In genomic region chr19:54011507-54012211, GRCh38 we compare ENCODE assay signal across 18 cellular contexts. TPM values are rescaled to one million over a fixed set of nuclear protein-coding genes. Genes with fewer than 3 reads are reported as not detected.
DNase-seq lines count a peak whose midpoint lies in the region; ATAC-seq and TF ChIP-seq lines count a peak whose summit lies in the region.
"Had no signal": no experiment of that assay in that cellular context is flagged by ENCODE, and none has a peak within 500 bp of the region (broad histone marks: within the 10 kb centered on the region; RNA-seq: fewer than 3 reads in every experiment).

No MANE protein-coding gene starts in this region.

- peaks cover 13% of the 10 kb centered on the region for H3K27me3 Mint-ChIP-seq in GM23338 (ENCODE audit: insufficient read depth, low read depth, poor library complexity)

- H2AFZ ChIP-seq in GM23338 (peak overlapping the region; percentile 89), SK-N-SH (ENCODE audit: low read depth) (peak overlapping the region; percentile 70; the same call in 1 of the 2 replicates), mesenchymal stem cell (ENCODE audit: low read depth, low read length) (no peak overlapping the region)

- no peak overlapping the region for H2BK12ac ChIP-seq in mesenchymal stem cell (ENCODE audit: low read length in 2 of 2)

- POLR2A ChIA-PET in SK-N-SH (lab: Yijun Ruan, JAX): interaction anchor here (0.6 kb wide), 1 partner anchor 427 kb away, joined by 4 read pairs; no protein-coding TSS in a partner anchor
- POLR2A ChIA-PET in GM10248 (lab: Yijun Ruan, JAX): no interaction called here

- no peak overlapping the region for H3K23ac ChIP-seq in mesenchymal stem cell (ENCODE audit: low read length in 2 of 2)

- H3K9me2 ChIP-seq in GM23338 (ENCODE audit: insufficient read depth) (no peaks in the 10 kb centered on the region), SK-N-SH (no peaks in the 10 kb centered on the region)

- TF ChIP-seq EP300 in SK-N-SH (IDR thresholded peaks at IDR 0.05; ENCODE audit: borderline replicate concordance in 1 of 2, low read depth in 1 of 2, low read length in 1 of 2): no peak

- no peak for TF ChIP-seq POLR2A in gastrocnemius medialis (IDR thresholded peaks at IDR 0.05)

- no peaks in the 10 kb centered on the region for H3K36me3 ChIP-seq in GM23338 (ENCODE audit: insufficient read depth)
- H3K36me3 ChIP-seq in SK-N-SH (replicated peaks in 1 of 2; ENCODE audit: control insufficient read depth in 1 of 2, insufficient read depth in 2 of 2, low read length in 1 of 2): no peaks in the 10 kb centered on the region
- H3K36me3 ChIP-seq in iPS-18a (ENCODE audit: control insufficient read depth, low read depth, low read length): no peaks in the 10 kb centered on the region
- no peaks in the 10 kb centered on the region for H3K36me3 ChIP-seq in mesenchymal stem cell (ENCODE audit: control insufficient read depth in 1 of 2, insufficient read depth in 2 of 2, low read depth in 1 of 2, low read length in 2 of 2)
- no peaks in the 10 kb centered on the region for H3K36me3 ChIP-seq in gastrocnemius medialis

- peak overlapping the region; percentile 52 for H2BK15ac ChIP-seq in mesenchymal stem cell (ENCODE audit: low read depth, poor library complexity, severe bottlenecking)

- peak overlapping the region; percentile 54 for H3K4me3 Mint-ChIP-seq in GM23338
- H3K4me3 Mint-ChIP-seq: HFFc6 had no signal

- no peaks in the 10 kb centered on the region; the same call in 2 of the 3 replicates for H3K9me3 Mint-ChIP-seq in GM23338
- H3K9me3 Mint-ChIP-seq: HFFc6 had no signal

- H3K4me3 ChIP-seq in GM23338 (peak overlapping the region; percentile 39), SK-N-SH (ENCODE audit: low read depth in 2 of 2, low read length in 1 of 2) (no peak overlapping the region), iPS-18a (ENCODE audit: low read length) (no peak overlapping the region), mesenchymal stem cell (ENCODE audit: insufficient read depth in 1 of 2, low read depth in 1 of 2, low read length in 2 of 2) (no peak overlapping the region), gastrocnemius medialis (no peak overlapping the region)

- no peak overlapping the region for H3K4ac ChIP-seq in mesenchymal stem cell (ENCODE audit: low read depth in 1 of 2, low read length in 2 of 2)

- H3K4me2 ChIP-seq in GM23338 (peak overlapping the region; percentile 74), SK-N-SH (no peak overlapping the region), mesenchymal stem cell (ENCODE audit: low read length, poor library complexity, severe bottlenecking) (no peak overlapping the region)

- no peak overlapping the region for H3K18ac ChIP-seq in mesenchymal stem cell (ENCODE audit: low read depth in 1 of 2, low read length in 2 of 2)

- intact Hi-C loops in gastrocnemius medialis (cut with DNase I; ENCODE audit: low total_unique reads): no loop called here

- in situ Hi-C loops in gastrocnemius medialis (cut with MboI; ENCODE audit: low sequenced_read_pairs in 4 of 4): no loop called here

- peak; percentile 96 for ATAC-seq in GM23338
- ATAC-seq in gastrocnemius medialis: no peak

- no peak overlapping the region for H4K8ac ChIP-seq in mesenchymal stem cell (ENCODE audit: low read length)

- H2AK5ac ChIP-seq in mesenchymal stem cell (ENCODE audit: low read length, severe bottlenecking): no peak overlapping the region

- H3K79me2 ChIP-seq in GM23338 (replicated peaks; ENCODE audit: insufficient read depth) (no peaks in the 10 kb centered on the region), SK-N-SH (ENCODE audit: insufficient read depth) (no peaks in the 10 kb centered on the region)

- H3K27ac ChIP-seq in GM23338 (ENCODE audit: low read depth): peak overlapping the region; percentile 89
- H3K27ac ChIP-seq in SK-N-SH (ENCODE audit: low read depth in 2 of 2, low read length in 1 of 2): no peak overlapping the region
- no peak overlapping the region for H3K27ac ChIP-seq in iPS-18a (ENCODE audit: low read length)
- H3K27ac ChIP-seq in mesenchymal stem cell (ENCODE audit: low read length, poor library complexity, severe bottlenecking): no peak overlapping the region
- no peak overlapping the region for H3K27ac ChIP-seq in gastrocnemius medialis
- H3K27ac ChIP-seq: C4-2B had no signal

- H3K9ac ChIP-seq in SK-N-SH: no peak overlapping the region
- peak overlapping the region; percentile 32 for H3K9ac ChIP-seq in iPS-18a (ENCODE audit: low read length)
- no peak overlapping the region for H3K9ac ChIP-seq in mesenchymal stem cell (ENCODE audit: low read length)

- no peaks in the 10 kb centered on the region for H3K79me1 ChIP-seq in mesenchymal stem cell (replicated peaks; ENCODE audit: low read length, poor library complexity, severe bottlenecking)

- WGBS in SK-N-SH (ENCODE audit: low lambda C conversion rate): 41% methylated on average over 28 of the region's 36 CpGs
- WGBS in mesenchymal stem cell: 60% methylated on average over 35 of the region's 36 CpGs

- CTCF ChIA-PET in SK-N-SH (lab: Yijun Ruan, JAX): interaction anchor here (1.0 to 1.6 kb wide), 4 partner anchors 99 to 219 kb away, joined by 3 to 4 read pairs (median 3); no protein-coding TSS in a partner anchor
- CTCF ChIA-PET in GM10248 (lab: Yijun Ruan, JAX): interaction anchor here (1.5 kb wide), 1 partner anchor 13 kb away, joined by 5 read pairs; no protein-coding TSS in a partner anchor

- H3F3A ChIP-seq in GM23338 (replicated peaks; ENCODE audit: low read depth) (peaks cover 13% of the 10 kb centered on the region; the same call in 1 of the 2 replicates), SK-N-SH (replicated peaks; ENCODE audit: insufficient read depth) (peaks cover 27% of the 10 kb centered on the region)

- H4K20me1 ChIP-seq in GM23338 (replicated peaks; ENCODE audit: insufficient read depth) (no peaks in the 10 kb centered on the region), SK-N-SH (ENCODE audit: insufficient read depth) (no peaks in the 10 kb centered on the region)

- TF ChIP-seq RAD21 in SK-N-SH (IDR thresholded peaks at IDR 0.05; ENCODE audit: low read length): no peak

- no peak overlapping the region for H2BK5ac ChIP-seq in mesenchymal stem cell (ENCODE audit: low read depth, low read length, poor library complexity, severe bottlenecking)

- H3K4me1 ChIP-seq in GM23338 (ENCODE audit: insufficient read depth) (peaks cover 12% of the 10 kb centered on the region), SK-N-SH (ENCODE audit: control insufficient read depth in 1 of 2, insufficient read depth in 2 of 2, low read depth in 1 of 2, low read length in 1 of 2) (no peaks in the 10 kb centered on the region), iPS-18a (ENCODE audit: control insufficient read depth, low read depth, low read length) (peaks cover 6% of the 10 kb centered on the region), mesenchymal stem cell (ENCODE audit: control insufficient read depth, insufficient read depth, low read depth, low read length) (no peaks in the 10 kb centered on the region), gastrocnemius medialis (peaks cover 4 to 9% of the 10 kb centered on the region in 2 donors)

- no peaks in the 10 kb centered on the region for H3K36me3 Mint-ChIP-seq in GM23338 (ENCODE audit: low read depth)

- H3K9me3 ChIP-seq in SK-N-SH (no peaks in the 10 kb centered on the region), iPS-18a (ENCODE audit: control insufficient read depth, low read depth, low read length) (no peaks in the 10 kb centered on the region), mesenchymal stem cell (ENCODE audit: control insufficient read depth, low read length) (no peaks in the 10 kb centered on the region), gastrocnemius medialis (no peaks in the 10 kb centered on the region)

- H2BK120ac ChIP-seq in mesenchymal stem cell (ENCODE audit: low read depth, low read length): no peak overlapping the region

- peak overlapping the region; percentile 80 for H3K27ac Mint-ChIP-seq in GM23338
- H3K27ac Mint-ChIP-seq: HFFc6 had no signal

- peaks cover 24% of the 10 kb centered on the region for H3K4me1 Mint-ChIP-seq in GM23338

- H4K91ac ChIP-seq in mesenchymal stem cell (ENCODE audit: low read length): no peak overlapping the region

- no peak for TF ChIP-seq CTCF in GM23338 (conservative IDR thresholded peaks at IDR 0.05; ENCODE audit: low read depth in 2 of 2)
- TF ChIP-seq CTCF in SK-N-SH (IDR thresholded peaks at IDR 0.05): no peak
- no peak for TF ChIP-seq CTCF in gastrocnemius medialis (IDR thresholded peaks at IDR 0.05 in 4 of 5, conservative IDR thresholded peaks at IDR 0.05 in 1 of 5)
- no peak for TF ChIP-seq CTCF in GM10248 (IDR thresholded peaks at IDR 0.05; ENCODE audit: control extremely low read depth, extremely low read depth, low read depth, missing control alignments)

- DNase-seq in GM23338 (ENCODE audit: low spot score): peak; percentile 76
- no peak for DNase-seq in SK-N-SH
- DNase-seq in mesenchymal stem cell: no peak
- no peak for DNase-seq in GM19240 (ENCODE audit: insufficient read length, low spot score)
- no peak for DNase-seq in gastrocnemius medialis
- no peak for DNase-seq in GM10248 (ENCODE audit: extremely low spot score)
- DNase-seq in NOMO-1 treated with dmso at 0.1 percent for 144 hours (lab: John Stamatoyannopoulos, UW; ENCODE audit: unreplicated experiment): no peak
- DNase-seq: DMS53, HFFc6, Kasumi-1, NCI-H1417, NCI-H1930, NCI-H2171, NCI-H774, SHP77 had no signal

- H3K27me3 ChIP-seq in GM23338 (ENCODE audit: insufficient read depth): no peaks in the 10 kb centered on the region; the same call in 1 of the 2 replicates
- no peaks in the 10 kb centered on the region for H3K27me3 ChIP-seq in SK-N-SH (ENCODE audit: insufficient read depth)
- no peaks in the 10 kb centered on the region for H3K27me3 ChIP-seq in iPS-18a (ENCODE audit: control insufficient read depth, insufficient read depth, low read length)
- peaks cover 0 to 13% of the 10 kb centered on the region in 2 experiments for H3K27me3 ChIP-seq in mesenchymal stem cell (ENCODE audit: control insufficient read depth in 1 of 2, insufficient read depth in 1 of 2, low read length in 2 of 2)
- peaks cover 0 to 6% (median 0%) of the 10 kb centered on the region in 3 donors for H3K27me3 ChIP-seq in gastrocnemius medialis

- H3K14ac ChIP-seq in mesenchymal stem cell (ENCODE audit: low read length in 2 of 2): no peak overlapping the region

RNA-seq across cellular contexts. Expression of gene CACNG6, which starts 20.2 kb away (rescaled TPM):
- total RNA-seq in GM23338 (2014; rRNA removed; shearing (Covaris generic)): 0.23 and 0.38 TPM in 2 replicates
- polyA plus RNA-seq in GM23338 (2016; fragmentation: Nextera tagmentation; extraction: Ambion mirVana): 1.5 and 1.8 TPM in 2 replicates
- polyA plus RNA-seq in SK-N-SH (2012; rRNA removed): 0.96 and 1.2 TPM in 2 replicates
- polyA plus RNA-seq in SK-N-SH (2012; cell fraction: cytosol; rRNA removed): 0.42 and 0.63 TPM in 2 replicates
- 1.6 and 2.3 TPM in 2 replicates for polyA plus RNA-seq in SK-N-SH (2012; cell fraction: nucleus; rRNA removed)
- 0.04 TPM for polyA plus RNA-seq in mesenchymal stem cell (2013, experiment 1 of 2)
- 0.04 TPM for polyA plus RNA-seq in mesenchymal stem cell (2013, experiment 2 of 2)
- 10 to 100 TPM; 25.2 to 50.3 (median 31.0) TPM for total RNA-seq in gastrocnemius medialis
- total RNA-seq: HFFc6 had no signal

RNA-seq across cellular contexts. Expression of gene CACNG8, which starts 48.9 kb away (rescaled TPM):
- total RNA-seq in GM23338 (2014; rRNA removed; shearing (Covaris generic)): 3.1 and 3.9 TPM in 2 replicates
- polyA plus RNA-seq in GM23338 (2016; fragmentation: Nextera tagmentation; extraction: Ambion mirVana) (2.2 TPM in 2 replicates), SK-N-SH (2012; rRNA removed) (1.1 and 1.3 TPM in 2 replicates)
- polyA plus RNA-seq in SK-N-SH (2012; cell fraction: cytosol; rRNA removed): 0.83 and 0.85 TPM in 2 replicates
- polyA plus RNA-seq in SK-N-SH (2012; cell fraction: nucleus; rRNA removed): 9.0 and 9.6 TPM in 2 replicates
- 0.03 TPM for polyA plus RNA-seq in mesenchymal stem cell (2013, experiment 1 of 2)
- 0.01 TPM for polyA plus RNA-seq in mesenchymal stem cell (2013, experiment 2 of 2)
- total RNA-seq in gastrocnemius medialis: under 1 TPM; 0.02 to 0.10 (median 0.05) TPM

RNA-seq across cellular contexts. Expression of gene VSTM1, which starts 52.0 kb away (rescaled TPM):
- not detected in 2 replicates for total RNA-seq in GM23338 (2014; rRNA removed; shearing (Covaris generic))
- polyA plus RNA-seq in GM23338 (2016; fragmentation: Nextera tagmentation; extraction: Ambion mirVana) (not detected in 2 replicates), SK-N-SH (2012; rRNA removed) (0.10 and 0.24 TPM in 2 replicates)
- 0.09 and 0.18 TPM in 2 replicates for polyA plus RNA-seq in SK-N-SH (2012; cell fraction: cytosol; rRNA removed)
- 0.21 TPM in 1 of 2 replicates, not detected in the other for polyA plus RNA-seq in SK-N-SH (2012; cell fraction: nucleus; rRNA removed)
- polyA plus RNA-seq in mesenchymal stem cell (2013, experiment 1 of 2): not detected
- not detected for polyA plus RNA-seq in mesenchymal stem cell (2013, experiment 2 of 2)
- not detected for total RNA-seq in gastrocnemius medialis
- total RNA-seq: NCI-H460 had no signal

Comparison
In these comparisons a context has a peak if more than half of its experiments do, and no peak if none do; other contexts are left out.
1. RNA of gene CACNG6, which starts 20.2 kb away (total RNA-seq): 25.2 to 50.3 TPM in gastrocnemius medialis; 0.23 to 0.38 TPM in GM23338; every median in the first group is over 10 times any median in the second.